In genomic region chr7:28042721-28043120, GRCh38 we compare ENCODE assay signal across 16 cellular contexts.
A peak's percentile ranks its signal among the peaks of the same experiment; 100 is the strongest.
DNase-seq lines count a peak whose midpoint lies in the region; ATAC-seq and TF ChIP-seq lines count a peak whose summit lies in the region.
"Had no signal": no experiment of that assay in that cellular context is flagged by ENCODE, and none has a peak within 500 bp of the region (broad histone marks: within the 10 kb centered on the region; RNA-seq: fewer than 3 reads in every experiment).

No MANE protein-coding gene starts in this region.

- no peak overlapping the region for H3K27ac Mint-ChIP-seq in stimulated activated naive CD8-positive, alpha-beta T cell treated with anti-CD3 and anti-CD28 coated beads, Interleukin-15, amount 100 ng/mL, for 72 hours
- H3K27ac Mint-ChIP-seq in nephron progenitor cell = no peak overlapping the region
- no peak overlapping the region for H3K27ac Mint-ChIP-seq in CD4-positive, alpha-beta memory T cell
- H3K27ac Mint-ChIP-seq: B cell; CD4-positive, alpha-beta T cell had no signal

- POLR2A ChIA-PET in CD4-positive, alpha-beta memory T cell (lab: Charles Lee; ENCODE audit: partially characterized antibody) = no interaction called here

- TF ChIP-seq CTCF in RWPE2 (IDR thresholded peaks at IDR 0.05; ENCODE audit: poor library complexity, severe bottlenecking) (no peak), GM13977 (IDR thresholded peaks at IDR 0.05; ENCODE audit: extremely low read depth, insufficient read depth, missing control alignments) (no peak), nephron progenitor cell (IDR thresholded peaks at IDR 0.05) (no peak)

- DNase-seq in stimulated activated naive CD8-positive, alpha-beta T cell treated with anti-CD3 and anti-CD28 coated beads, Interleukin-15, amount 100 ng/mL, for 72 hours = no peak
- DNase-seq in stimulated activated naive CD8-positive, alpha-beta T cell treated with anti-CD3 and anti-CD28 coated beads, Interleukin-15, Interleukin-2, amounts not matched to agents 100 U/mL and 50 U/mL, for 24 hours = no peak
- DNase-seq in RWPE2 (ENCODE audit: low spot score) (no peak), epithelial cell of prostate (ENCODE audit: low read depth, low spot score) (no peak), GM13977 (ENCODE audit: low spot score) (no peak), nephron progenitor cell (no peak), OCI-M1 (lab: John Stamatoyannopoulos, UW) (no peak)
- no peak for DNase-seq in CD4-positive, alpha-beta memory T cell
- DNase-seq: C1 segment of cervical spinal cord; CD4-positive, alpha-beta T cell; DMS153; DMS79 treated with DMSO at 0.1 percent for 48 hours; EL; HCEC 1CT; HFFc6 had no signal

- no peak overlapping the region for H3K4me3 Mint-ChIP-seq in stimulated activated naive CD8-positive, alpha-beta T cell treated with anti-CD3 and anti-CD28 coated beads, Interleukin-15, amount 100 ng/mL, for 72 hours
- no peak overlapping the region for H3K4me3 Mint-ChIP-seq in nephron progenitor cell
- no peak overlapping the region for H3K4me3 Mint-ChIP-seq in CD4-positive, alpha-beta memory T cell
- H3K4me3 Mint-ChIP-seq: B cell; CD4-positive, alpha-beta T cell had no signal

- peaks cover 46% of the 10 kb centered on the region for H3K4me1 ChIP-seq in RWPE2 (ENCODE audit: insufficient read depth, poor library complexity, severe bottlenecking)
- H3K4me1 ChIP-seq in CD4-positive, alpha-beta memory T cell (ENCODE audit: insufficient read depth, low read length) = no peaks in the 10 kb centered on the region

- no peaks in the 10 kb centered on the region for H3K27me3 ChIP-seq in RWPE2 (ENCODE audit: insufficient read depth, poor library complexity, severe bottlenecking)
- no peaks in the 10 kb centered on the region for H3K27me3 ChIP-seq in CD4-positive, alpha-beta memory T cell (ENCODE audit: insufficient read depth, low read length)

- H3K36me3 ChIP-seq in RWPE2 (ENCODE audit: low read depth) = no peaks in the 10 kb centered on the region
- H3K36me3 ChIP-seq in CD4-positive, alpha-beta memory T cell (ENCODE audit: insufficient read depth, low read length) = no peaks in the 10 kb centered on the region

- peak overlapping the region; percentile 95 for H3K27ac ChIP-seq in RWPE2 (ENCODE audit: poor library complexity, severe bottlenecking)
- H3K27ac ChIP-seq in epithelial cell of prostate = peak overlapping the region; percentile 70
- no peak overlapping the region for H3K27ac ChIP-seq in CD4-positive, alpha-beta memory T cell (ENCODE audit: low read depth, low read length)

- in situ Hi-C loops in GM13977 (cut with MboI; ENCODE audit: low pct_unique_long_range_greater_than_20kb, low sequenced_read_pairs, unreplicated experiment) = no loop called here

- no peaks in the 10 kb centered on the region for H3K9me3 ChIP-seq in RWPE2 (ENCODE audit: severe bottlenecking)
- no peaks in the 10 kb centered on the region for H3K9me3 ChIP-seq in CD4-positive, alpha-beta memory T cell (ENCODE audit: control insufficient read depth in 1 of 2, low read length in 2 of 2)

- H3K4me1 Mint-ChIP-seq in stimulated activated naive CD8-positive, alpha-beta T cell treated with anti-CD3 and anti-CD28 coated beads, Interleukin-15, amount 100 ng/mL, for 72 hours = peaks cover 11% of the 10 kb centered on the region
- H3K4me1 Mint-ChIP-seq in nephron progenitor cell = no peaks in the 10 kb centered on the region
- H3K4me1 Mint-ChIP-seq in CD4-positive, alpha-beta memory T cell = peaks cover 0 to 7% (median 3%) of the 10 kb centered on the region in 4 donors

- peaks cover 3 to 7% of the 10 kb centered on the region in 2 donors for H3K9me3 Mint-ChIP-seq in stimulated activated naive CD8-positive, alpha-beta T cell treated with anti-CD3 and anti-CD28 coated beads, Interleukin-15, amount 100 ng/mL, for 72 hours
- no peaks in the 10 kb centered on the region for H3K9me3 Mint-ChIP-seq in nephron progenitor cell
- peaks cover 0 to 1% (median 0%) of the 10 kb centered on the region in 8 donors for H3K9me3 Mint-ChIP-seq in CD4-positive, alpha-beta memory T cell
- H3K9me3 Mint-ChIP-seq: CD4-positive, alpha-beta T cell; HFFc6 had no signal

- no peaks in the 10 kb centered on the region for H3K27me3 Mint-ChIP-seq in stimulated activated naive CD8-positive, alpha-beta T cell treated with anti-CD3 and anti-CD28 coated beads, Interleukin-15, amount 100 ng/mL, for 72 hours
- H3K27me3 Mint-ChIP-seq in nephron progenitor cell (ENCODE audit: low read depth, poor library complexity) = peaks cover 3% of the 10 kb centered on the region
- H3K27me3 Mint-ChIP-seq in CD4-positive, alpha-beta memory T cell = no peaks in the 10 kb centered on the region
- H3K27me3 Mint-ChIP-seq: B cell; CD4-positive, alpha-beta T cell had no signal

- CTCF ChIA-PET in CD4-positive, alpha-beta memory T cell (lab: Charles Lee; ENCODE audit: partially characterized antibody) = interaction anchor here (0.6 to 1.2 kb wide), 2 partner anchors 19 to 54 kb away, joined by 3 read pairs; no protein-coding TSS in a partner anchor

- H3K4me3 ChIP-seq in RWPE2 (ENCODE audit: severe bottlenecking) = no peak overlapping the region
- H3K4me3 ChIP-seq in CD4-positive, alpha-beta memory T cell (ENCODE audit: low read length in 2 of 2) = no peak overlapping the region

- H3K36me3 Mint-ChIP-seq in nephron progenitor cell (ENCODE audit: low read depth) = no peaks in the 10 kb centered on the region
- peaks cover 1 to 19% of the 10 kb centered on the region in 2 donors for H3K36me3 Mint-ChIP-seq in CD4-positive, alpha-beta memory T cell

- intact Hi-C loops in CD4-positive, alpha-beta memory T cell (cut with micrococcal nuclease) = no loop called here

- ATAC-seq in stimulated activated naive CD8-positive, alpha-beta T cell treated with anti-CD3 and anti-CD28 coated beads, Interleukin-15, amount 100 ng/mL, for 72 hours = peak; percentile 23
- ATAC-seq in stimulated activated naive CD8-positive, alpha-beta T cell treated with anti-CD3 and anti-CD28 coated beads, Interleukin-15, Interleukin-2, amounts not matched to agents 100 U/mL and 50 U/mL, for 24 hours = no peak
- 0 out of 3 replicates have a peak, but pooled peaks have one; percentile 9 for ATAC-seq in RWPE2 (ENCODE audit: low read depth)
